Comparison of ENCODE assay signal across 21 cellular contexts in the genomic region with DNA sequence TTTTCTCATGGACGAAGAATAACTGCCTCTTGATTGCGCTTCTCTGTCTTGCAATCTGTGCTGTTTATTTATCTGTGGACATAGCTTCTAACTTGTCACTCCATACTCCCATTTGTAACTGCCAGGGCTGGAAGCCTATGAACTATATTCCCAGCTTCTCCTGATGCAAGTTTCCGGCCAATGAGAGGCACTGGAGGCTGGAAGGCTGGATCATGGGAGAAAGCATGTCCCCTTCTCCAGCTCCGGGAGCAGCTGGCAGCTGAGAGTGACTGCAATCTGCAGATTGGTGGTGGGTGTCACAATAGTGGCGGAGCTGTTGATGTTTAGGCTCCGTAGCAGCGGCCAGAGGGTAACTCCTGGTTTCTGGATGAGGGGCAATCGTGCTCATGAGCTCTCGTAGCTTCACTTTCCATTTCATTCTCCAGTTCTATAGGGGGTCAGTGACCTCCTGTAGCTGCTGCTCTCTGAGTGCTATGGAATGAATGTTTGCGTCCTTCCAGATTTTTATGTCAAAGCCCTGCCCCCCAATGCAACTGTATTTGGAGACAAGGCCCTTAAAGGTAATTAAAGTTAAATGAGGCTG. TPM values are rescaled to one million over a fixed set of nuclear protein-coding genes. Genes with fewer than 3 reads are reported as not detected.
DNase-seq lines count a peak whose midpoint lies in the region; ATAC-seq, FAIRE-seq and TF ChIP-seq lines count a peak whose summit lies in the region.
"Had no signal": no experiment of that assay in that cellular context is flagged by ENCODE, and none has a peak within 500 bp of the region (broad histone marks: within the 10 kb centered on the region; RNA-seq: fewer than 3 reads in every experiment).

No MANE protein-coding gene starts in this region.

- peak; percentile 6 for DNase-seq in GM10266 (ENCODE audit: extremely low spot score)
- DNase-seq in bronchial epithelial cell (ENCODE audit: low read depth): no peak
- DNase-seq in lung (ENCODE audit: low spot score): peak; percentile 21
- DNase-seq in DMS79 (lab: John Stamatoyannopoulos, UW): no peak
- no peak for DNase-seq in kidney tubule cell (ENCODE audit: low spot score)
- no peak for DNase-seq in NCI-H146 treated with DMSO at 0.1 percent for 48 hours (lab: John Stamatoyannopoulos, UW; ENCODE audit: unreplicated experiment)
- DNase-seq: ACHN, AML-193, DND-41, GOT3, NCI-H1417, NCI-H187 treated with DMSO at 0.1 percent for 48 hours, NCI-H2227 treated with DMSO at 0.1 percent for 48 hours, NCI-H510A treated with DMSO at 0.1 percent for 48 hours, NCI-H82, OCI-M1, Right ventricle myocardium superior had no signal

- H3K27ac ChIP-seq in lung (ENCODE audit: low read depth in 1 of 2, low read length in 1 of 2) (no peak overlapping the region), temporal lobe (ENCODE audit: low read depth, low read length) (peak overlapping the region; percentile 99)
- H3K27ac ChIP-seq: KMS-11 had no signal

- peaks cover 0 to 14% of the 10 kb centered on the region in 2 donors for H3K4me1 ChIP-seq in lung (ENCODE audit: control insufficient read depth in 2 of 2, insufficient read depth in 2 of 2, low read length in 2 of 2)

- H3K9me3 ChIP-seq in lung (ENCODE audit: control insufficient read depth in 2 of 2, insufficient read depth in 1 of 2, low read length in 1 of 2): peaks cover 0 to 6% of the 10 kb centered on the region in 2 donors

- peak; percentile 32 for FAIRE-seq in bronchial epithelial cell (lab: Jason Lieb, UNC)
- FAIRE-seq: G401.6 had no signal

- peaks cover 5% of the 10 kb centered on the region for H3K27me3 ChIP-seq in bronchial epithelial cell (ENCODE audit: control insufficient read depth, insufficient read depth, low read length)
- H3K27me3 ChIP-seq in lung (ENCODE audit: control insufficient read depth, insufficient read depth): no peaks in the 10 kb centered on the region

- TF ChIP-seq CTCF in GM10266 (IDR thresholded peaks at IDR 0.05; ENCODE audit: control insufficient read depth, insufficient read depth, low read depth, missing control alignments) (no peak), bronchial epithelial cell (IDR thresholded peaks at IDR 0.05; ENCODE audit: insufficient read depth, low read length, severe bottlenecking) (no peak), lung (IDR thresholded peaks at IDR 0.05; ENCODE audit: control extremely low read depth, extremely low read depth) (no peak)

- H3K36me3 ChIP-seq in bronchial epithelial cell (ENCODE audit: control insufficient read depth, insufficient read depth, low read length): no peaks in the 10 kb centered on the region
- no peaks in the 10 kb centered on the region for H3K36me3 ChIP-seq in lung (ENCODE audit: control insufficient read depth in 2 of 2, insufficient read depth in 2 of 2, low read length in 2 of 2)

- ATAC-seq in lung (ENCODE audit: insufficient read depth, low FRiP score): no peak

- 81 to 86% methylated on average over 10 of the region's 10 CpGs for WGBS in lung, 2 donors

- H3K4me3 ChIP-seq in bronchial epithelial cell (ENCODE audit: low read depth, low read length) (no peak overlapping the region), lung (no peak overlapping the region)

RNA-seq across cellular contexts. Expression of gene PCSK6, which starts 35.7 kb away (rescaled TPM):
- total RNA-seq in bronchial epithelial cell (6.8 and 12.3 TPM in 2 replicates), lung (10 to 100 TPM; 11.7 to 41.0 TPM), temporal lobe (11.8 TPM)
- polyA plus RNA-seq in lung: 1 to 10 TPM; 4.6 to 5.2 TPM
- total RNA-seq: M059J had no signal

Comparison
In these comparisons a context has a peak if more than half of its experiments do, and no peak if none do; other contexts are left out.
1. DNase-seq: peak in GM10266 (single experiment) and lung (single experiment); none in bronchial epithelial cell (single experiment), DMS79 (single experiment), kidney tubule cell (single experiment) and NCI-H146 treated with DMSO at 0.1 percent for 48 hours (single experiment).